21 cellular contexts compared by ENCODE assay signal in the genomic region with DNA sequence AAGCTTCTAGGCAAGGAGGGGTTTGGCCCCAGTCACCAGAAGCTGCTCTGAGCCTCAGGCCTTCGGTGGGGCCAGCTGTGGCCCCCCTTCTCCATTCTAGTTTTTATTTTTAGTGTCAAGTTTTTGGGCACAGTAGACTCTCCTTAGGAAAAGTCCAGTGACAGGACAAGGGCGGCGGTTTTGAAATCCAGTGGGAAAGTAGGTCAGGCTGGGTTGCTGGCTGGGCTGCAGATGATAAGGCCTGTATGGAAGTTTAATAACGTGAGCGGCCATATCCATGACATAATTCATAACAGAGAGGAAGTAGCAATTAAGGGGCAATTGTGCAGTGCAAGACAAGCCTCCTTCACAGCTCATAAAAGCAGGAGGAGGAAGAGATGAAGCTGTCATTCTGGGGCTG.
A peak's percentile ranks its signal among the peaks of the same experiment; 100 is the strongest.
DNase-seq lines count a peak whose midpoint lies in the region; ATAC-seq and TF ChIP-seq lines count a peak whose summit lies in the region.
"Had no signal": no experiment of that assay in that cellular context is flagged by ENCODE, and none has a peak within 500 bp of the region (broad histone marks: within the 10 kb centered on the region; RNA-seq: fewer than 3 reads in every experiment).

No MANE protein-coding gene starts in this region.

- no peak overlapping the region for H3K4me2 ChIP-seq in Karpas-422 (ENCODE audit: low read depth, low read length, poor library complexity, severe bottlenecking)
- H3K4me2 ChIP-seq: BLaER1 treated with 17β-estradiol and CSF1 and Interleukin-3, amounts not matched to agents 10 nM and 100 nM; GM23338 had no signal

- intact Hi-C loops in Right ventricle myocardium superior (cut with DNase I) (no loop called here), right cardiac atrium (cut with DNase I) (no loop called here), left ventricle myocardium inferior (cut with micrococcal nuclease) (no loop called here), Right ventricle myocardium inferior (cut with DNase I) (no loop called here), adrenal gland (cut with DNase I) (no loop called here)

- DNase-seq in Right ventricle myocardium superior (no peak), right cardiac atrium (no peak), left ventricle myocardium inferior (peak; percentile 21), Right ventricle myocardium inferior (ENCODE audit: missing footprints) (no peak), adrenal gland (peak; percentile 30 to 89 (median 67)), left lobe of liver (ENCODE audit: low spot score) (no peak), Karpas-422 (no peak)
- no peak for DNase-seq in activated effector memory CD4-positive, alpha-beta T cell treated with Interleukin-2 at 50 U/mL for 16 hours
- DNase-seq: BE2C; CD4-positive, alpha-beta T cell; CD8-positive, alpha-beta memory T cell; DMS 273 treated with DMSO at 0.1 percent for 48 hours; DMS79; EL; GDM1; H9 had no signal

- H3K9ac ChIP-seq in Karpas-422 (ENCODE audit: low read length) = no peak overlapping the region
- H3K9ac ChIP-seq: BLaER1 treated with 17β-estradiol and CSF1 and Interleukin-3, amounts not matched to agents 10 nM and 100 nM had no signal

- no peaks in the 10 kb centered on the region for H3K9me2 ChIP-seq in Karpas-422 (replicated peaks; ENCODE audit: insufficient read depth, low read length)

- H3K27ac ChIP-seq in right cardiac atrium (ENCODE audit: low read length) = no peak overlapping the region
- H3K27ac ChIP-seq in left ventricle myocardium inferior (replicated peaks) = no peak overlapping the region
- H3K27ac ChIP-seq in adrenal gland = peak overlapping the region; percentile 19 to 68 (median 44)
- no peak overlapping the region for H3K27ac ChIP-seq in Karpas-422 (ENCODE audit: low read length)
- H3K27ac ChIP-seq: 22Rv1; BLaER1 treated with 17β-estradiol and CSF1 and Interleukin-3, amounts not matched to agents 10 nM and 100 nM had no signal

- H4K20me1 ChIP-seq in Karpas-422 (ENCODE audit: insufficient read depth, low read depth, low read length) = no peaks in the 10 kb centered on the region
- H4K20me1 ChIP-seq: BLaER1 treated with 17β-estradiol and CSF1 and Interleukin-3, amounts not matched to agents 10 nM and 100 nM had no signal

- H3K4me3 ChIP-seq in right cardiac atrium (ENCODE audit: low read length) (no peak overlapping the region), left ventricle myocardium inferior (no peak overlapping the region), adrenal gland (no peak overlapping the region), Karpas-422 (ENCODE audit: low read length) (no peak overlapping the region)
- H3K4me3 ChIP-seq: BLaER1 treated with 17β-estradiol and CSF1 and Interleukin-3, amounts not matched to agents 10 nM and 100 nM; GM12878; GM23338 had no signal

- no peak overlapping the region for H2AFZ ChIP-seq in Karpas-422 (ENCODE audit: low read length)
- H2AFZ ChIP-seq: GM23338 had no signal

- no peak for TF ChIP-seq POLR2A in adrenal gland (IDR thresholded peaks at IDR 0.05)

- WGBS in right cardiac atrium = 63% methylated on average over 5 of the region's 5 CpGs
- WGBS in adrenal gland, 4 donors = 19 to 46% (median 40%) methylated on average over 5 of the region's 5 CpGs

- peak; percentile 76 for ATAC-seq in Right ventricle myocardium superior (ENCODE audit: poor library complexity)
- ATAC-seq in right cardiac atrium = no peak
- ATAC-seq in Right ventricle myocardium inferior = no peak
- peak; percentile 91 for ATAC-seq in left lobe of liver
- ATAC-seq: GM12878, GM23338, HCT116 had no signal

- H3K27me3 ChIP-seq in right cardiac atrium (ENCODE audit: control insufficient read depth, insufficient read depth) (no peaks in the 10 kb centered on the region), left ventricle myocardium inferior (ENCODE audit: low read depth) (no peaks in the 10 kb centered on the region), adrenal gland (no peaks in the 10 kb centered on the region), Karpas-422 (ENCODE audit: low read length) (no peaks in the 10 kb centered on the region)
- H3K27me3 ChIP-seq: BE2C; BLaER1 treated with 17β-estradiol and CSF1 and Interleukin-3, amounts not matched to agents 10 nM and 100 nM had no signal

- no peaks in the 10 kb centered on the region for H3K9me3 ChIP-seq in right cardiac atrium (ENCODE audit: control insufficient read depth, low read length)
- H3K9me3 ChIP-seq in left ventricle myocardium inferior (replicated peaks) = no peaks in the 10 kb centered on the region
- no peaks in the 10 kb centered on the region for H3K9me3 ChIP-seq in adrenal gland (replicated peaks in 1 of 3)
- H3K9me3 ChIP-seq in Karpas-422 (ENCODE audit: low read length) = peaks cover 36% of the 10 kb centered on the region
- H3K9me3 ChIP-seq: BE2C had no signal

- H3K36me3 ChIP-seq in left ventricle myocardium inferior (no peaks in the 10 kb centered on the region), adrenal gland (replicated peaks in 1 of 2) (no peaks in the 10 kb centered on the region), Karpas-422 (ENCODE audit: insufficient read depth, low read length) (no peaks in the 10 kb centered on the region)
- H3K36me3 ChIP-seq: BE2C; BLaER1 treated with 17β-estradiol and CSF1 and Interleukin-3, amounts not matched to agents 10 nM and 100 nM had no signal

- no peaks in the 10 kb centered on the region for H3K4me1 ChIP-seq in right cardiac atrium (ENCODE audit: control insufficient read depth, insufficient read depth, low read length)
- peaks cover 7% of the 10 kb centered on the region for H3K4me1 ChIP-seq in left ventricle myocardium inferior
- H3K4me1 ChIP-seq in adrenal gland (replicated peaks in 1 of 2) = peaks cover 4 to 7% of the 10 kb centered on the region in 2 donors
- no peaks in the 10 kb centered on the region for H3K4me1 ChIP-seq in Karpas-422 (ENCODE audit: low read length)
- H3K4me1 ChIP-seq: BE2C; BLaER1 treated with 17β-estradiol and CSF1 and Interleukin-3, amounts not matched to agents 10 nM and 100 nM had no signal

- no peak for TF ChIP-seq CTCF in left ventricle myocardium inferior (IDR thresholded peaks at IDR 0.05; ENCODE audit: borderline replicate concordance)
- TF ChIP-seq CTCF in adrenal gland (IDR thresholded peaks at IDR 0.05) = no peak

- no peaks in the 10 kb centered on the region for H3K79me2 ChIP-seq in Karpas-422 (ENCODE audit: low read length)

Comparison
In these comparisons a context has a peak if more than half of its experiments do, and no peak if none do; other contexts are left out.
1. ATAC-seq: peak in Right ventricle myocardium superior (single experiment) and left lobe of liver (single experiment); none in right cardiac atrium (0 of 2) and Right ventricle myocardium inferior (single experiment).
2. DNase-seq: peak in left ventricle myocardium inferior (single experiment) and adrenal gland (7 of 7); none in Right ventricle myocardium superior (single experiment), right cardiac atrium (0 of 3), Right ventricle myocardium inferior (single experiment), left lobe of liver (single experiment), Karpas-422 (single experiment) and activated effector memory CD4-positive, alpha-beta T cell treated with Interleukin-2 at 50 U/mL for 16 hours (single experiment).
3. H3K27ac ChIP-seq: peak in adrenal gland (5 of 5); none in right cardiac atrium (single experiment), left ventricle myocardium inferior (single experiment) and Karpas-422 (single experiment).